In the genomic region with DNA sequence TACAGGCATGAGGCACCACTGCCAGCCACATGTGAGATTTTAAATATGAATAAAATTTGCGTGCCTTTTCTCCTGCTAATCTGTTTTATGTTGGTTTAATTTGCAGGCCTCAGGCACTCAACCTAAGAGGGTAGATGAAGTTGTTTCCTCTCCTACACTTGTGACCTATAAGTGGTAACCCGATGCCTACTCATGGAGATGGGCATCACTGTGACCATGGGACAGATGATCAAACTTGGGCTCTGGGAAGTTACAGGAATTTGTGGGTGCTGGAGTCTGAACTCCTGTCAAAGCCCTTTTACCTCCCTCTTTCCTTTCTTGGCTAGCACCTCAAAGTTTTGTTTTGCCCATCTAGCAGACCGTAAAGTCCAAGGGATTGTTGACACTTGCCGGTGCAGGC, we compare ENCODE assay signal across 24 cellular contexts. TPM values are rescaled to one million over a fixed set of nuclear protein-coding genes. Genes with fewer than 3 reads are reported as not detected.
DNase-seq lines count a peak whose midpoint lies in the region; ATAC-seq and TF ChIP-seq lines count a peak whose summit lies in the region.
"Had no signal": no experiment of that assay in that cellular context is flagged by ENCODE, and none has a peak within 500 bp of the region (broad histone marks: within the 10 kb centered on the region; RNA-seq: fewer than 3 reads in every experiment).

No MANE protein-coding gene starts in this region.

- peak overlapping the region; percentile 62 for H3K4me3 ChIP-seq in OCI-LY3 (ENCODE audit: low read length)
- H3K4me3 ChIP-seq in cardiac muscle cell: no peak overlapping the region
- no peak overlapping the region for H3K4me3 ChIP-seq in spleen
- H3K4me3 ChIP-seq: lung, right lobe of liver, thoracic aorta had no signal

- no peaks in the 10 kb centered on the region for H3K36me3 ChIP-seq in OCI-LY3 (replicated peaks; ENCODE audit: low read depth, low read length)
- H3K36me3 ChIP-seq in cardiac muscle cell: no peaks in the 10 kb centered on the region
- H3K36me3 ChIP-seq in spleen: no peaks in the 10 kb centered on the region
- H3K36me3 ChIP-seq: right lobe of liver, thoracic aorta had no signal

- no peaks in the 10 kb centered on the region for H3K9me3 Mint-ChIP-seq in nephron progenitor cell
- H3K9me3 Mint-ChIP-seq: activated CD4-positive, alpha-beta memory T cell treated with anti-CD3 and anti-CD28 coated beads, Interleukin-2, amount 10 ng/mL, durations not matched to agents 7 days and 5 days; immature natural killer cell; stimulated activated effector memory CD8-positive, alpha-beta T cell treated with anti-CD3 and anti-CD28 coated beads, Interleukin-12 subunit alpha, Interleukin-12 subunit beta, amount 100 ng/mL, for 72 hours had no signal

- no peaks in the 10 kb centered on the region for H3K27me3 ChIP-seq in OCI-LY3 (ENCODE audit: low read depth, low read length)
- no peaks in the 10 kb centered on the region for H3K27me3 ChIP-seq in cardiac muscle cell
- no peaks in the 10 kb centered on the region for H3K27me3 ChIP-seq in spleen (replicated peaks in 1 of 7)
- H3K27me3 ChIP-seq: right lobe of liver had no signal

- H2AFZ ChIP-seq in OCI-LY3 (ENCODE audit: low read depth, low read length): no peak overlapping the region; the same call in 1 of the 2 replicates

- H3K27ac Mint-ChIP-seq in nephron progenitor cell: peak overlapping the region; percentile 16
- H3K27ac Mint-ChIP-seq: activated CD4-positive, alpha-beta memory T cell treated with anti-CD3 and anti-CD28 coated beads, Interleukin-2, amount 10 ng/mL, durations not matched to agents 7 days and 5 days; stimulated activated effector memory CD8-positive, alpha-beta T cell treated with anti-CD3 and anti-CD28 coated beads, Interleukin-12 subunit alpha, Interleukin-12 subunit beta, amount 100 ng/mL, for 72 hours had no signal

- no peak for TF ChIP-seq POLR2A in spleen (IDR thresholded peaks at IDR 0.05)

- peaks cover 13% of the 10 kb centered on the region for H3K4me1 Mint-ChIP-seq in nephron progenitor cell
- H3K4me1 Mint-ChIP-seq: activated CD4-positive, alpha-beta memory T cell treated with anti-CD3 and anti-CD28 coated beads, Interleukin-2, amount 10 ng/mL, durations not matched to agents 7 days and 5 days; stimulated activated effector memory CD8-positive, alpha-beta T cell treated with anti-CD3 and anti-CD28 coated beads, Interleukin-12 subunit alpha, Interleukin-12 subunit beta, amount 100 ng/mL, for 72 hours had no signal

- DNase-seq in DMS53 treated with DMSO at 0.1 percent for 48 hours (lab: John Stamatoyannopoulos, UW; ENCODE audit: unreplicated experiment) (peak; percentile 1), cardiac muscle cell (ENCODE audit: low read depth in 1 of 2, low spot score in 1 of 2) (peak in 1 of 2 donors; percentile 23), nephron progenitor cell (no peak), SW480 (ENCODE audit: low spot score) (no peak), spleen (no peak)
- DNase-seq in stimulated activated CD8-positive, alpha-beta memory T cell treated with anti-CD3 and anti-CD28 coated beads, Interleukin-4, amount 100 ng/mL, for 48 hours: no peak
- DNase-seq: activated CD4-positive, alpha-beta memory T cell treated with anti-CD3 and anti-CD28 coated beads, Interleukin-2, amount 10 ng/mL, durations not matched to agents 7 days and 5 days; activated naive CD4-positive, alpha-beta T cell treated with anti-CD3 and anti-CD28 coated beads, Interleukin-2, amount 50 U/mL, for 16 hours; activated T-cell treated with anti-CD3 and anti-CD28 coated beads, Interleukin-2, amount 50 U/mL, for 48 hours; anterior cingulate cortex; DMS 273 treated with DMSO at 0.1 percent for 48 hours; GDM1; GOT3; immature natural killer cell; IMR-90; occipital lobe; right lobe of liver; RPMI8226; T1000 had no signal

- no peak overlapping the region for H3K4me3 Mint-ChIP-seq in nephron progenitor cell
- H3K4me3 Mint-ChIP-seq: activated CD4-positive, alpha-beta memory T cell treated with anti-CD3 and anti-CD28 coated beads, Interleukin-2, amount 10 ng/mL, durations not matched to agents 7 days and 5 days; immature natural killer cell; stimulated activated effector memory CD8-positive, alpha-beta T cell treated with anti-CD3 and anti-CD28 coated beads, Interleukin-12 subunit alpha, Interleukin-12 subunit beta, amount 100 ng/mL, for 72 hours had no signal

- no peaks in the 10 kb centered on the region for H3K36me3 Mint-ChIP-seq in nephron progenitor cell (ENCODE audit: low read depth)
- H3K36me3 Mint-ChIP-seq: immature natural killer cell; stimulated activated effector memory CD8-positive, alpha-beta T cell treated with anti-CD3 and anti-CD28 coated beads, Interleukin-12 subunit alpha, Interleukin-12 subunit beta, amount 100 ng/mL, for 72 hours had no signal

- TF ChIP-seq CTCF in OCI-LY3 (IDR thresholded peaks at IDR 0.05; ENCODE audit: low read depth, low read length) (no peak), cardiac muscle cell (IDR thresholded peaks at IDR 0.05; ENCODE audit: low read depth, low read length) (no peak), nephron progenitor cell (IDR thresholded peaks at IDR 0.05) (no peak), spleen (IDR thresholded peaks at IDR 0.05 in 8 of 11, conservative IDR thresholded peaks at IDR 0.05 in 3 of 11) (no peak)

- WGBS in spleen, 5 donors: 90 to 98% (median 97%) methylated on average over 4 of the region's 4 CpGs

- intact Hi-C loops in spleen (cut with DNase I; ENCODE audit: low total_unique reads): no loop called here

- no peaks in the 10 kb centered on the region for H3K9me3 ChIP-seq in OCI-LY3 (ENCODE audit: insufficient read depth, low read length)
- no peaks in the 10 kb centered on the region for H3K9me3 ChIP-seq in cardiac muscle cell (ENCODE audit: low read depth)
- H3K9me3 ChIP-seq in spleen: no peaks in the 10 kb centered on the region
- H3K9me3 ChIP-seq: right lobe of liver, thoracic aorta had no signal

- H4K20me1 ChIP-seq in OCI-LY3 (ENCODE audit: insufficient read depth, low read length): no peaks in the 10 kb centered on the region

- H3K27me3 Mint-ChIP-seq in nephron progenitor cell (ENCODE audit: low read depth, poor library complexity): peaks cover 7% of the 10 kb centered on the region

- H3K9ac ChIP-seq in OCI-LY3 (ENCODE audit: low read length): no peak overlapping the region; the same call in 1 of the 2 replicates

- no peak for ATAC-seq in GM21529 (IDR thresholded peaks at IDR 0.05; ENCODE audit: unreplicated experiment)
- ATAC-seq: right lobe of liver; stimulated activated effector memory CD8-positive, alpha-beta T cell treated with anti-CD3 and anti-CD28 coated beads, Interleukin-12 subunit alpha, Interleukin-12 subunit beta, amount 100 ng/mL, for 72 hours had no signal

- H3K27ac ChIP-seq in OCI-LY3 (ENCODE audit: low read length): no peak overlapping the region
- peak overlapping the region; percentile 91 for H3K27ac ChIP-seq in cardiac muscle cell
- no peak overlapping the region for H3K27ac ChIP-seq in spleen
- H3K27ac ChIP-seq: right lobe of liver, thoracic aorta had no signal

- H3K4me1 ChIP-seq in OCI-LY3 (ENCODE audit: low read length): peaks cover 21% of the 10 kb centered on the region
- H3K4me1 ChIP-seq in cardiac muscle cell (ENCODE audit: low read depth): peaks cover 39% of the 10 kb centered on the region
- H3K4me1 ChIP-seq in spleen: no peaks in the 10 kb centered on the region
- H3K4me1 ChIP-seq: right lobe of liver had no signal

- no peaks in the 10 kb centered on the region for H3K79me2 ChIP-seq in OCI-LY3 (ENCODE audit: low read length)

- H3K4me2 ChIP-seq in OCI-LY3 (ENCODE audit: low read length): peak overlapping the region; percentile 77

RNA-seq across cellular contexts. Expression of a gene that starts 1.0 kb away (rescaled TPM):
- 1.0 and 1.5 TPM in 2 replicates for total RNA-seq in cardiac muscle cell
- 0.70 and 2.1 TPM in 2 replicates for polyA plus RNA-seq in cardiac muscle cell
- total RNA-seq in spleen: 1 to 10 TPM in 2 of 7 donors, under 1 TPM in 4, not detected in 1; 0.44 to 1.2 (median 0.62) TPM
- polyA plus RNA-seq in spleen: under 1 TPM; 0.06 to 0.38 (median 0.22) TPM
- total RNA-seq: occipital lobe had no signal
